Comparison of ENCODE assay signal across 12 cellular contexts in the genomic region with DNA sequence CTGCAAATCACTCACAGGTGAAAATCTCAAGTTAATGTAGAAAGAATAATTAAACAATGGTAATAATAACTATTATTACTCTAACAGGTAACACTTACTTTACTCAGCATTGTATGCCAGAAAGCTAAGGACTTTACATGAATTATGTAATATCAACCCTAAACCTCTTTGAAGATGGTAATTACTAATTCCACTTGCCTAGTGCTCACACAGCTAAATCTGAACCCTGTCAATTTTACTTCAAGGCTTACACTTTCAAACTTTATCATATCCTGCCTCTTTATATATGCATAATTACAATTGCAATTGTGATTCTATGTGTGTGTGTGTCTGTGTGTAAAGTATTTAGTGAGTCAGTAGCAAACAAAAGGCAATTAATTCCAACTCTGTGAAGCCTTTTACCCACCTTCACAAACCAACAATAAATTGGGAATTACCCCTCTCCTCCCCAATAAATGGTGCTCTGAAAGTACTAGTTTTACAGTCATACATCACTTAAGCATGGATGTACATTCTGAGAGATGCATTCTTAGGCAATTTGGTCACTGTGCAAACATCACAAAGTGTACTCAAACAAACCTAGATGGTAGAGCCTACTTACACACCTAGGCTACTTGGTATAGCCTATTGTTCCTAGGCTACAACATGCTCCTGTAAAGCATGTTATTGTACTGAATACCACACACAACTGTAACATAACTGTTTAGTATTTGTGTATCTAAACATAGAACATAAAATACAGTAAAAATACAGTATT. TPM values are rescaled to one million over a fixed set of nuclear protein-coding genes. Genes with fewer than 3 reads are reported as not detected.
DNase-seq lines count a peak whose midpoint lies in the region.
"Had no signal": no experiment of that assay in that cellular context is flagged by ENCODE, and none has a peak within 500 bp of the region (broad histone marks: within the 10 kb centered on the region; RNA-seq: fewer than 3 reads in every experiment).

No MANE protein-coding gene starts in this region.

- H3K27ac ChIP-seq in iPS-18a (ENCODE audit: low read length) (no peak overlapping the region), temporal lobe (ENCODE audit: low read depth, low read length) (peak overlapping the region; percentile 5)

- peak overlapping the region; percentile 56 for H3K27ac Mint-ChIP-seq in activated naive CD4-positive, alpha-beta T cell treated with anti-CD3 and anti-CD28 coated beads, Interleukin-2, amount 50 U/mL, for 24 hours

- no peak overlapping the region for H3K9ac ChIP-seq in iPS-18a (ENCODE audit: low read length)

- peaks cover 4% of the 10 kb centered on the region for H3K36me3 Mint-ChIP-seq in activated naive CD4-positive, alpha-beta T cell treated with anti-CD3 and anti-CD28 coated beads, Interleukin-2, amount 50 U/mL, for 24 hours

- no peaks in the 10 kb centered on the region for H3K27me3 Mint-ChIP-seq in activated naive CD4-positive, alpha-beta T cell treated with anti-CD3 and anti-CD28 coated beads, Interleukin-2, amount 50 U/mL, for 24 hours

- no peaks in the 10 kb centered on the region for H3K27me3 ChIP-seq in iPS-18a (ENCODE audit: control insufficient read depth, insufficient read depth, low read length)

- H3K4me3 Mint-ChIP-seq in activated naive CD4-positive, alpha-beta T cell treated with anti-CD3 and anti-CD28 coated beads, Interleukin-2, amount 50 U/mL, for 24 hours, result peak overlapping the region; percentile 27

- H3K4me3 ChIP-seq in iPS-18a (ENCODE audit: low read length), result peak overlapping the region; percentile 22

- peaks cover 87% of the 10 kb centered on the region for H3K4me1 Mint-ChIP-seq in activated naive CD4-positive, alpha-beta T cell treated with anti-CD3 and anti-CD28 coated beads, Interleukin-2, amount 50 U/mL, for 24 hours

- peaks cover 10% of the 10 kb centered on the region for H3K36me3 ChIP-seq in iPS-18a (ENCODE audit: control insufficient read depth, low read depth, low read length)

- no peak for DNase-seq in activated naive CD4-positive, alpha-beta T cell treated with anti-CD3 and anti-CD28 coated beads, Interleukin-2, amount 50 U/mL, for 16 hours
- DNase-seq in RKO (ENCODE audit: low spot score) (peak; percentile 48), SKM-1 (lab: John Stamatoyannopoulos, UW; ENCODE audit: unreplicated experiment) (no peak), NCI-H345 (lab: John Stamatoyannopoulos, UW) (no peak)
- DNase-seq in activated CD4-positive, alpha-beta T cell treated with anti-CD3 and anti-CD28 coated beads for 4 hours, result no peak
- DNase-seq: activated CD8-positive, alpha-beta memory T cell treated with anti-CD3 and anti-CD28 coated beads, Interleukin-2, amount 50 U/mL, for 4 hours; AML-193; NCI-H1694 treated with DMSO at 0.1 percent for 48 hours; posterior cingulate gyrus had no signal

- peaks cover 47% of the 10 kb centered on the region for H3K4me1 ChIP-seq in iPS-18a (ENCODE audit: control insufficient read depth, low read depth, low read length)

- H3K9me3 Mint-ChIP-seq in activated naive CD4-positive, alpha-beta T cell treated with anti-CD3 and anti-CD28 coated beads, Interleukin-2, amount 50 U/mL, for 24 hours, result no peaks in the 10 kb centered on the region

- H3K9me3 ChIP-seq in iPS-18a (ENCODE audit: control insufficient read depth, low read depth, low read length), result no peaks in the 10 kb centered on the region

RNA-seq across cellular contexts. Expression of a gene that starts 5.9 kb away (rescaled TPM):
- 172 TPM for total RNA-seq in temporal lobe
